In the genomic region with DNA sequence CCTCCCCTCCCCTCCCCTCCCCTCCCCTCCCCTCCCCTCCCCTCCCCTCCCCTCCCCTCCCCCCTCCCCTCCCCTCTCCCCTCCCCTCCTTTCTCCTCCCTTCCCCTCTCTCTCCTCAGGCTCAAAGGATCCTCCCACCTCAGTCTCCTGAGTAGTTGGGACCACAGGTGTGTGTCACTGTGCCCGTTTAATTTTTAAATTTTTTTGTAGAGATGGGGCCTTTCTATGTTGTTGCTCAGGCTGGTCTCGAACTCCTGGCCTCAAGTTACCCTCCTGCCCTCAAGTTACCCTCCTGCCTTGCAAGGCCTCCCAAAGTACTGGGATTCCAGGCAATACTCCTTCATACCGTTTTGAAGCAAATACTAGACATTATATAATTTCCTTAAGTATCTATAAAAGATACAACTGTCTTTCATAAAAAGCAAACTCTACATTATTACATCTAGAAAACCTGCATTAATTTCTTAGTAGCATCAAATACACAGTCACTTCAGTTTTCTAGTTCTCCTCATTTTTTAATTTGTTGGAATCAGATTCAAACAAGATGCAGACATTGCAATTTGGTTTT, we compare ENCODE assay signal across 18 cellular contexts. TPM values are rescaled to one million over a fixed set of nuclear protein-coding genes. Genes with fewer than 3 reads are reported as not detected.
DNase-seq lines count a peak whose midpoint lies in the region; ATAC-seq and TF ChIP-seq lines count a peak whose summit lies in the region.
"Had no signal": no experiment of that assay in that cellular context is flagged by ENCODE, and none has a peak within 500 bp of the region (broad histone marks: within the 10 kb centered on the region; RNA-seq: fewer than 3 reads in every experiment).

No MANE protein-coding gene starts in this region.

- no peak for TF ChIP-seq CTCF in CD4-positive, alpha-beta T cell (IDR thresholded peaks at IDR 0.05)

- POLR2A ChIA-PET in CD4-positive, alpha-beta T cell (lab: Charles Lee), result no interaction called here
- POLR2A ChIA-PET in naive thymus-derived CD8-positive, alpha-beta T cell (lab: Charles Lee), result no interaction called here

- no peaks in the 10 kb centered on the region for H3K9me3 ChIP-seq in CD4-positive, alpha-beta T cell (ENCODE audit: control insufficient read depth, low read length)
- H3K9me3 ChIP-seq: prostate gland had no signal

- peak overlapping the region; percentile 4 for H3K27ac Mint-ChIP-seq in T-helper 2 cell treated with Interferon-gamma antibody and Interleukin-4, amounts not matched to agents 5 μg/mL and 100 μg/mL, for 36 hours
- peak overlapping the region; percentile 76 for H3K27ac Mint-ChIP-seq in CD4-positive, alpha-beta T cell
- peak overlapping the region; percentile 71 for H3K27ac Mint-ChIP-seq in activated T-helper 17 cell treated with anti-CD3 and anti-CD28 coated beads, Interleukin-2, amount 50 U/mL, for 72 hours
- peak overlapping the region in 7 of 10 donors; percentile 56 to 83 (median 66) for H3K27ac Mint-ChIP-seq in naive thymus-derived CD8-positive, alpha-beta T cell

- H3K4me3 Mint-ChIP-seq in T-helper 2 cell treated with Interferon-gamma antibody and Interleukin-4, amounts not matched to agents 5 μg/mL and 100 μg/mL, for 36 hours, result no peak overlapping the region
- peak overlapping the region; percentile 16 for H3K4me3 Mint-ChIP-seq in CD4-positive, alpha-beta T cell
- H3K4me3 Mint-ChIP-seq in activated T-helper 17 cell treated with anti-CD3 and anti-CD28 coated beads, Interleukin-2, amount 50 U/mL, for 72 hours, result peak overlapping the region; percentile 7
- peak overlapping the region in 7 of 10 donors; percentile 9 to 63 (median 44) for H3K4me3 Mint-ChIP-seq in naive thymus-derived CD8-positive, alpha-beta T cell
- H3K4me3 Mint-ChIP-seq: dendritic cell treated with granulocyte-macrophage colony-stimulating factor and Interleukin-4, amounts not matched to agents 40 ng/mL and 50 ng/mL, for 4 days; neural crest cell had no signal

- peaks cover 26% of the 10 kb centered on the region for H3K36me3 Mint-ChIP-seq in T-helper 2 cell treated with Interferon-gamma antibody and Interleukin-4, amounts not matched to agents 5 μg/mL and 100 μg/mL, for 36 hours (ENCODE audit: low read depth)
- H3K36me3 Mint-ChIP-seq in CD4-positive, alpha-beta T cell (ENCODE audit: low read depth), result peaks cover 9% of the 10 kb centered on the region
- H3K36me3 Mint-ChIP-seq in activated T-helper 17 cell treated with anti-CD3 and anti-CD28 coated beads, Interleukin-2, amount 50 U/mL, for 72 hours (ENCODE audit: low read depth), result peaks cover 28% of the 10 kb centered on the region
- H3K36me3 Mint-ChIP-seq in naive thymus-derived CD8-positive, alpha-beta T cell, result peaks cover 0 to 25% (median 0%) of the 10 kb centered on the region in 3 donors

- CTCF ChIA-PET in CD4-positive, alpha-beta T cell (lab: Charles Lee), result no interaction called here

- H3K9me3 Mint-ChIP-seq in T-helper 2 cell treated with Interferon-gamma antibody and Interleukin-4, amounts not matched to agents 5 μg/mL and 100 μg/mL, for 36 hours, result no peaks in the 10 kb centered on the region
- H3K9me3 Mint-ChIP-seq in CD4-positive, alpha-beta T cell, result no peaks in the 10 kb centered on the region
- no peaks in the 10 kb centered on the region for H3K9me3 Mint-ChIP-seq in activated T-helper 17 cell treated with anti-CD3 and anti-CD28 coated beads, Interleukin-2, amount 50 U/mL, for 72 hours
- no peaks in the 10 kb centered on the region for H3K9me3 Mint-ChIP-seq in naive thymus-derived CD8-positive, alpha-beta T cell
- H3K9me3 Mint-ChIP-seq: dendritic cell treated with granulocyte-macrophage colony-stimulating factor and Interleukin-4, amounts not matched to agents 40 ng/mL and 50 ng/mL, for 4 days; neural crest cell had no signal

- H3K27me3 Mint-ChIP-seq in T-helper 2 cell treated with Interferon-gamma antibody and Interleukin-4, amounts not matched to agents 5 μg/mL and 100 μg/mL, for 36 hours (ENCODE audit: low read depth), result no peaks in the 10 kb centered on the region
- no peaks in the 10 kb centered on the region for H3K27me3 Mint-ChIP-seq in CD4-positive, alpha-beta T cell
- no peaks in the 10 kb centered on the region for H3K27me3 Mint-ChIP-seq in activated T-helper 17 cell treated with anti-CD3 and anti-CD28 coated beads, Interleukin-2, amount 50 U/mL, for 72 hours
- H3K27me3 Mint-ChIP-seq in naive thymus-derived CD8-positive, alpha-beta T cell, result no peaks in the 10 kb centered on the region
- H3K27me3 Mint-ChIP-seq: dendritic cell treated with granulocyte-macrophage colony-stimulating factor and Interleukin-4, amounts not matched to agents 40 ng/mL and 50 ng/mL, for 4 days had no signal

- no peak for DNase-seq in T-helper 2 cell treated with Interferon-gamma antibody and Interleukin-4, amounts not matched to agents 5 μg/mL and 100 μg/mL, for 36 hours (ENCODE audit: low spot score)
- DNase-seq in T-helper 2 cell (no peak), D341Med (ENCODE audit: low spot score) (no peak), RKO (ENCODE audit: low spot score) (no peak), NCI-H2171 (lab: John Stamatoyannopoulos, UW) (no peak)
- no peak for DNase-seq in CD4-positive, alpha-beta T cell
- no peak for DNase-seq in naive thymus-derived CD8-positive, alpha-beta T cell
- DNase-seq: activated CD4-positive, alpha-beta T cell treated with anti-CD3 and anti-CD28 coated beads, Interleukin-2, amount 50 U/mL, for 1 hour; glutamatergic neuron; left colon; NCI-H1417; NCI-H2107; NCI-H524 had no signal

- intact Hi-C loops in CD4-positive, alpha-beta T cell (cut with DNase I, micrococcal nuclease), result no loop called here

- ATAC-seq in CD4-positive, alpha-beta T cell (ENCODE audit: poor library complexity), result no peak
- no peak for ATAC-seq in activated T-helper 17 cell treated with anti-CD3 and anti-CD28 coated beads, Interleukin-2, amount 50 U/mL, for 72 hours (replicated peaks)
- ATAC-seq in naive thymus-derived CD8-positive, alpha-beta T cell, result no peak
- ATAC-seq: left colon had no signal

- peaks cover 62% of the 10 kb centered on the region for H3K4me1 Mint-ChIP-seq in T-helper 2 cell treated with Interferon-gamma antibody and Interleukin-4, amounts not matched to agents 5 μg/mL and 100 μg/mL, for 36 hours (ENCODE audit: low read depth)
- H3K4me1 Mint-ChIP-seq in CD4-positive, alpha-beta T cell (ENCODE audit: low read depth), result peaks cover 79% of the 10 kb centered on the region
- H3K4me1 Mint-ChIP-seq in activated T-helper 17 cell treated with anti-CD3 and anti-CD28 coated beads, Interleukin-2, amount 50 U/mL, for 72 hours, result peaks cover 41% of the 10 kb centered on the region
- H3K4me1 Mint-ChIP-seq in naive thymus-derived CD8-positive, alpha-beta T cell, result peaks cover 35 to 86% (median 80%) of the 10 kb centered on the region in 4 donors

- H3K27ac ChIP-seq in CD4-positive, alpha-beta T cell (ENCODE audit: low read depth, low read length), result no peak overlapping the region
- H3K27ac ChIP-seq: 22Rv1, prostate gland had no signal

- H3K27me3 ChIP-seq in CD4-positive, alpha-beta T cell (ENCODE audit: control insufficient read depth, insufficient read depth, low read length), result no peaks in the 10 kb centered on the region

RNA-seq across cellular contexts. Expression of gene NCOA3, which starts 39.8 kb away (rescaled TPM):
- total RNA-seq in CD4-positive, alpha-beta T cell, result 10 to 100 TPM; 59.9 to 65.4 TPM
- 10 to 100 TPM; 55.4 to 64.2 TPM for total RNA-seq in activated T-helper 17 cell treated with anti-CD3 and anti-CD28 coated beads, Interleukin-2, amount 50 U/mL, for 72 hours
- 100 to 1,000 TPM in 1 of 2 experiments, 10 to 100 TPM in 1; 92.0 to 106 TPM for total RNA-seq in naive thymus-derived CD8-positive, alpha-beta T cell
- polyA plus RNA-seq in naive thymus-derived CD8-positive, alpha-beta T cell, result 10 to 100 TPM; 18.4 to 27.8 (median 20.1) TPM

Comparison
In these comparisons a context has a peak if more than half of its experiments do, and no peak if none do; other contexts are left out.
1. H3K27ac Mint-ChIP-seq: peak in every context shown above with its lines; median percentile 76 in CD4-positive, alpha-beta T cell; 71 in activated T-helper 17 cell treated with anti-CD3 and anti-CD28 coated beads, Interleukin-2, amount 50 U/mL, for 72 hours; 66 in naive thymus-derived CD8-positive, alpha-beta T cell; 4 in T-helper 2 cell treated with Interferon-gamma antibody and Interleukin-4, amounts not matched to agents 5 μg/mL and 100 μg/mL, for 36 hours.